17 cellular contexts compared by ENCODE assay signal in genomic region chr11:110454609-110455008, GRCh38. TPM values are rescaled to one million over a fixed set of nuclear protein-coding genes. Genes with fewer than 3 reads are reported as not detected.
DNase-seq lines count a peak whose midpoint lies in the region; ATAC-seq and TF ChIP-seq lines count a peak whose summit lies in the region.
"Had no signal": no experiment of that assay in that cellular context is flagged by ENCODE, and none has a peak within 500 bp of the region (broad histone marks: within the 10 kb centered on the region; RNA-seq: fewer than 3 reads in every experiment).

No MANE protein-coding gene starts in this region.

- H3K18ac ChIP-seq in mesenchymal stem cell (ENCODE audit: low read depth in 1 of 2, low read length in 2 of 2): no peak overlapping the region

- no peak overlapping the region for H3K9ac ChIP-seq in mesenchymal stem cell (ENCODE audit: low read length)
- H3K9ac ChIP-seq: GM23248 had no signal

- no peaks in the 10 kb centered on the region for H3K9me3 ChIP-seq in mesenchymal stem cell (ENCODE audit: control insufficient read depth, low read length)
- H3K9me3 ChIP-seq in gastroesophageal sphincter: no peaks in the 10 kb centered on the region
- no peaks in the 10 kb centered on the region for H3K9me3 ChIP-seq in MG63
- H3K9me3 ChIP-seq: right lobe of liver, suprapubic skin had no signal

- H3K14ac ChIP-seq in mesenchymal stem cell (ENCODE audit: low read length in 2 of 2): no peak overlapping the region

- no peak overlapping the region for H4K8ac ChIP-seq in mesenchymal stem cell (ENCODE audit: low read length)

- H2BK12ac ChIP-seq in mesenchymal stem cell (ENCODE audit: low read length in 2 of 2): no peak overlapping the region

- WGBS in mesenchymal stem cell: 40% methylated on average over 1 of the region's 1 CpG
- 33 to 100% methylated on average over 1 of the region's 1 CpG for WGBS in gastroesophageal sphincter (ENCODE audit: low coverage in 1 of 2), 2 donors

- no peak for TF ChIP-seq POLR2A in gastroesophageal sphincter (IDR thresholded peaks at IDR 0.05)

- no peak overlapping the region for H2AFZ ChIP-seq in mesenchymal stem cell (ENCODE audit: low read depth, low read length)
- H2AFZ ChIP-seq: GM23248 had no signal

- H3K36me3 ChIP-seq in mesenchymal stem cell (ENCODE audit: control insufficient read depth in 1 of 2, insufficient read depth in 2 of 2, low read depth in 1 of 2, low read length in 2 of 2) (peaks cover 0 to 20% of the 10 kb centered on the region in 2 experiments), gastroesophageal sphincter (peaks cover 3 to 11% of the 10 kb centered on the region in 2 donors), MG63 (peaks cover 7% of the 10 kb centered on the region)

- H3K23ac ChIP-seq in mesenchymal stem cell (ENCODE audit: low read length in 2 of 2): no peak overlapping the region

- H3K4ac ChIP-seq in mesenchymal stem cell (ENCODE audit: low read depth in 1 of 2, low read length in 2 of 2): no peak overlapping the region

- H3K4me2 ChIP-seq in mesenchymal stem cell (ENCODE audit: low read length, poor library complexity, severe bottlenecking): no peak overlapping the region

- H3K27ac ChIP-seq in mesenchymal stem cell (ENCODE audit: low read length, poor library complexity, severe bottlenecking) (no peak overlapping the region), gastroesophageal sphincter (no peak overlapping the region)
- H3K27ac ChIP-seq: GM23248, right lobe of liver, suprapubic skin had no signal

- H2BK5ac ChIP-seq in mesenchymal stem cell (ENCODE audit: low read depth, low read length, poor library complexity, severe bottlenecking): no peak overlapping the region

- H2BK15ac ChIP-seq in mesenchymal stem cell (ENCODE audit: low read depth, poor library complexity, severe bottlenecking): no peak overlapping the region

- H3K4me3 ChIP-seq in GM12865 (ENCODE audit: low read depth, low read length) (no peak overlapping the region), mesenchymal stem cell (ENCODE audit: insufficient read depth in 1 of 2, low read depth in 1 of 2, low read length in 2 of 2) (no peak overlapping the region), gastroesophageal sphincter (no peak overlapping the region), MG63 (no peak overlapping the region)
- H3K4me3 ChIP-seq: GM23248, right lobe of liver, suprapubic skin had no signal

- ATAC-seq in GM18868 (IDR thresholded peaks at IDR 0.05; ENCODE audit: unreplicated experiment): peak; percentile 35
- ATAC-seq in HG02610 (IDR thresholded peaks at IDR 0.05; ENCODE audit: unreplicated experiment): peak; percentile 65
- ATAC-seq in HG03469 (IDR thresholded peaks at IDR 0.05; ENCODE audit: unreplicated experiment): peak; percentile 41
- ATAC-seq in gastroesophageal sphincter: no peak
- ATAC-seq: left colon, right lobe of liver had no signal

- H2AK5ac ChIP-seq in mesenchymal stem cell (ENCODE audit: low read length, severe bottlenecking): no peak overlapping the region

- peaks cover 26% of the 10 kb centered on the region for H3K79me1 ChIP-seq in mesenchymal stem cell (replicated peaks; ENCODE audit: low read length, poor library complexity, severe bottlenecking)

- TF ChIP-seq CTCF in GM12865 (IDR thresholded peaks at IDR 0.05; ENCODE audit: insufficient read depth, low read depth, low read length, missing control alignments) (no peak), gastroesophageal sphincter (IDR thresholded peaks at IDR 0.05) (no peak)

- DNase-seq in GM12865 (ENCODE audit: low read depth) (peak; percentile 34), DMS153 (lab: John Stamatoyannopoulos, UW) (no peak), mesenchymal stem cell (no peak), MG63 (no peak)
- DNase-seq: activated gamma-delta T cell treated with Interleukin-2 at 50 U/mL for 16 hours, KG1, left colon, NCI-H1105, NCI-H2171 treated with DMSO at 0.1 percent for 48 hours, nucleus accumbens, right lobe of liver had no signal

- H2BK120ac ChIP-seq in mesenchymal stem cell (ENCODE audit: low read depth, low read length): no peak overlapping the region

- H3K4me1 ChIP-seq in mesenchymal stem cell (ENCODE audit: control insufficient read depth, insufficient read depth, low read depth, low read length): no peaks in the 10 kb centered on the region
- peaks cover 0 to 9% (median 0%) of the 10 kb centered on the region in 3 donors for H3K4me1 ChIP-seq in gastroesophageal sphincter
- H3K4me1 ChIP-seq: right lobe of liver, suprapubic skin had no signal

- H4K91ac ChIP-seq in mesenchymal stem cell (ENCODE audit: low read length): no peak overlapping the region

- no peak for TF ChIP-seq EP300 in gastroesophageal sphincter (IDR thresholded peaks at IDR 0.05)

- no peaks in the 10 kb centered on the region for H3K27me3 ChIP-seq in mesenchymal stem cell (ENCODE audit: control insufficient read depth in 1 of 2, insufficient read depth in 1 of 2, low read length in 2 of 2)
- no peaks in the 10 kb centered on the region for H3K27me3 ChIP-seq in gastroesophageal sphincter
- H3K27me3 ChIP-seq in MG63: no peaks in the 10 kb centered on the region
- H3K27me3 ChIP-seq: right lobe of liver, suprapubic skin had no signal

RNA-seq across cellular contexts. Expression of gene FDX1, which starts 24.9 kb away (rescaled TPM):
- polyA plus RNA-seq in mesenchymal stem cell (2013, experiment 1 of 2): 8.3 TPM
- 8.8 TPM for polyA plus RNA-seq in mesenchymal stem cell (2013, experiment 2 of 2)
- total RNA-seq in gastroesophageal sphincter: 10 to 100 TPM; 13.7 to 17.5 (median 14.7) TPM
- total RNA-seq in MG63 (2014; rRNA removed; shearing (Covaris generic); ENCODE audit: low replicate concordance): 19.7 and 20.3 TPM in 2 replicates
